Comparison of ENCODE assay signal across 12 cellular contexts in the genomic region with DNA sequence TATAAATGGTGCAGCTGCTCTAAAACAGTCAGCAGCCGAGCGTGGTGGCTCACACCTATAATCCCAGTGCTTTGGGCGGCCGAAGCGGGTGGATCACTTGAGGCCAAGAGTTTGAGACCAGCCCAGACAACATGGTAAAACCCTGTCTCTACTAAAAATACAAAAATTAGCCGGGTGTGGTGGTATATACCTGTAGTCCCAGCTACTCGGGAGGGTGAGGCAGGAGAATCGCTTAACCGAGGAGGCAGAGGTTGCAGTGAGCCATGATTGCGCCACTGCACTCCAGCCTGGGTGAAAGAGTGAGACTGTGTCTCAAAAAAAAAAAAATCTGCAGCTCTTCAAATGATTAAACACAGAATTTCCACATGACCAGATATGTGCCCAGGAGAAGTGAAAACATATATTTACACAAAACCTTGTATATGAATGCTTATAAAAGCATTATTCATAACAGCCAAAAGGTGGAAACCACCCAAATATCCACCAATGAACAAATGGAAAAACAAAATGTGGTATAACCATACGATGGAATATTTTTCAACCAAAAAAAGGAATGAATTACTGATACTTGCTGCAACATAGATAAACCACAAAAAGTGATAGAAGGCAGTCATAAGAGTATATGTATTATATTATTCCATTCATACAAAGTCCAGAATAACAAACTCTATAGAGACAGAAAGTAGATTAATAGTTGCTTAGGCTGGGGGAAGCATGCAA. TPM values are rescaled to one million over a fixed set of nuclear protein-coding genes. Genes with fewer than 3 reads are reported as not detected.
A peak's percentile ranks its signal among the peaks of the same experiment; 100 is the strongest.
DNase-seq lines count a peak whose midpoint lies in the region; ATAC-seq and TF ChIP-seq lines count a peak whose summit lies in the region.
"Had no signal": no experiment of that assay in that cellular context is flagged by ENCODE, and none has a peak within 500 bp of the region (broad histone marks: within the 10 kb centered on the region; RNA-seq: fewer than 3 reads in every experiment).

No MANE protein-coding gene starts in this region.

- H3K9me3 ChIP-seq in WERI-Rb-1 (ENCODE audit: severe bottlenecking), result no peaks in the 10 kb centered on the region
- H3K9me3 ChIP-seq: Caco-2, psoas muscle had no signal

- DNase-seq in GM06990 (ENCODE audit: extremely low read depth, insufficient read length) (peak; percentile 68), WERI-Rb-1 (no peak), NCI-H1105 treated with DMSO at 0.1 percent for 48 hours (lab: John Stamatoyannopoulos, UW) (no peak), COLO668 (lab: John Stamatoyannopoulos, UW; ENCODE audit: unreplicated experiment) (no peak), NCI-H187 treated with DMSO at 0.1 percent for 48 hours (lab: John Stamatoyannopoulos, UW) (no peak)
- DNase-seq: Caco-2, NCI-H446, psoas muscle had no signal

- peak overlapping the region; percentile 39 for H3K4me3 ChIP-seq in GM06990 (replicated peaks; ENCODE audit: low read depth, low read length)
- no peak overlapping the region for H3K4me3 ChIP-seq in WERI-Rb-1 (ENCODE audit: low read depth, low read length)
- H3K4me3 ChIP-seq: psoas muscle had no signal

- H3K36me3 ChIP-seq in GM06990 (ENCODE audit: control insufficient read depth, insufficient read depth, low read length), result no peaks in the 10 kb centered on the region
- H3K36me3 ChIP-seq in WERI-Rb-1, result peaks cover 7% of the 10 kb centered on the region

- peaks cover 56% of the 10 kb centered on the region for H3K36me3 Mint-ChIP-seq in activated T-helper 17 cell treated with anti-CD3 and anti-CD28 coated beads, Interleukin-2, amount 50 U/mL, for 72 hours (ENCODE audit: low read depth)

- ATAC-seq in GM18870 (IDR thresholded peaks at IDR 0.05; ENCODE audit: unreplicated experiment) (peak; percentile 54), HG02981 (IDR thresholded peaks at IDR 0.05; ENCODE audit: unreplicated experiment) (peak; percentile 44)
- peak; percentile 73 for ATAC-seq in activated T-helper 17 cell treated with anti-CD3 and anti-CD28 coated beads, Interleukin-2, amount 50 U/mL, for 72 hours (replicated peaks)

- H3K27me3 ChIP-seq in GM06990 (replicated peaks; ENCODE audit: control insufficient read depth, insufficient read depth, low read length) (no peaks in the 10 kb centered on the region), WERI-Rb-1 (ENCODE audit: insufficient read depth, low read depth, severe bottlenecking) (no peaks in the 10 kb centered on the region)

- H3K27me3 Mint-ChIP-seq in activated T-helper 17 cell treated with anti-CD3 and anti-CD28 coated beads, Interleukin-2, amount 50 U/mL, for 72 hours, result no peaks in the 10 kb centered on the region

- no peak for TF ChIP-seq CTCF in GM06990 (IDR thresholded peaks at IDR 0.05; ENCODE audit: insufficient read depth, low read length, poor library complexity, severe bottlenecking)
- TF ChIP-seq CTCF in WERI-Rb-1 (IDR thresholded peaks at IDR 0.05; ENCODE audit: low read depth, low read length), result no peak

- H3K27ac ChIP-seq in WERI-Rb-1, result no peak overlapping the region
- H3K27ac ChIP-seq: epithelial cell of prostate, psoas muscle had no signal

- peak overlapping the region; percentile 68 for H3K4me3 Mint-ChIP-seq in activated T-helper 17 cell treated with anti-CD3 and anti-CD28 coated beads, Interleukin-2, amount 50 U/mL, for 72 hours

- peak overlapping the region; percentile 89 for H3K27ac Mint-ChIP-seq in activated T-helper 17 cell treated with anti-CD3 and anti-CD28 coated beads, Interleukin-2, amount 50 U/mL, for 72 hours

- H3K9me3 Mint-ChIP-seq in activated T-helper 17 cell treated with anti-CD3 and anti-CD28 coated beads, Interleukin-2, amount 50 U/mL, for 72 hours, result no peaks in the 10 kb centered on the region

- H3K4me1 Mint-ChIP-seq in activated T-helper 17 cell treated with anti-CD3 and anti-CD28 coated beads, Interleukin-2, amount 50 U/mL, for 72 hours, result peaks cover 34% of the 10 kb centered on the region

RNA-seq across cellular contexts. Expression of gene EPS15, which starts 14.1 kb away (rescaled TPM):
- 10 to 100 TPM; 54.2 to 65.4 TPM for total RNA-seq in activated T-helper 17 cell treated with anti-CD3 and anti-CD28 coated beads, Interleukin-2, amount 50 U/mL, for 72 hours
